Comparison of ENCODE assay signal across 14 cellular contexts in genomic region chr6:148528292-148528691, GRCh38.
A peak's percentile ranks its signal among the peaks of the same experiment; 100 is the strongest.
DNase-seq lines count a peak whose midpoint lies in the region; TF ChIP-seq lines count a peak whose summit lies in the region.
"Had no signal": no experiment of that assay in that cellular context is flagged by ENCODE, and none has a peak within 500 bp of the region (broad histone marks: within the 10 kb centered on the region; RNA-seq: fewer than 3 reads in every experiment).

No MANE protein-coding gene starts in this region.

- no peak for DNase-seq in AG09309 (ENCODE audit: low read depth)
- no peak for DNase-seq in LNCaP clone FGC (ENCODE audit: low read depth)
- DNase-seq in astrocyte of the hippocampus (ENCODE audit: low read depth, low spot score): peak; percentile 40
- peak; percentile 15 for DNase-seq in left kidney (ENCODE audit: low read depth, low spot score)
- no peak for DNase-seq in GM19240 (ENCODE audit: insufficient read length, low spot score)
- no peak for DNase-seq in MV-4-11 (lab: John Stamatoyannopoulos, UW)
- no peak for DNase-seq in NCI-H128 (lab: John Stamatoyannopoulos, UW; ENCODE audit: unreplicated experiment)
- DNase-seq in NCI-H1417 treated with DMSO at 0.1 percent for 48 hours (lab: John Stamatoyannopoulos, UW): no peak
- DNase-seq: activated T-cell treated with anti-CD3 and anti-CD28 coated beads, Interleukin-2, amount 50 U/mL, for 1 hour; islet precursor cell; naive B cell; NCI-H226; SHP77; small intestine had no signal

- H3K4me3 ChIP-seq in AG09309 (ENCODE audit: control insufficient read depth, low read depth, low read length): no peak overlapping the region
- H3K4me3 ChIP-seq in LNCaP clone FGC (ENCODE audit: low read depth, low read length): no peak overlapping the region

- TF ChIP-seq CTCF in AG09309 (IDR thresholded peaks at IDR 0.05; ENCODE audit: control insufficient read depth, insufficient read depth, low read depth, low read length, missing control alignments): peak; percentile 35
- peak; percentile 25 for TF ChIP-seq CTCF in LNCaP clone FGC (IDR thresholded peaks at IDR 0.05; ENCODE audit: control insufficient read depth, extremely low read depth, insufficient read depth)

Comparison
In these comparisons a context has a peak if more than half of its experiments do, and no peak if none do; other contexts are left out.
1. DNase-seq: peak in astrocyte of the hippocampus (single experiment) and left kidney (single experiment); none in AG09309 (single experiment), LNCaP clone FGC (single experiment), GM19240 (single experiment), MV-4-11 (single experiment), NCI-H128 (single experiment) and NCI-H1417 treated with DMSO at 0.1 percent for 48 hours (single experiment).